8 cellular contexts compared by ENCODE assay signal in the genomic region with DNA sequence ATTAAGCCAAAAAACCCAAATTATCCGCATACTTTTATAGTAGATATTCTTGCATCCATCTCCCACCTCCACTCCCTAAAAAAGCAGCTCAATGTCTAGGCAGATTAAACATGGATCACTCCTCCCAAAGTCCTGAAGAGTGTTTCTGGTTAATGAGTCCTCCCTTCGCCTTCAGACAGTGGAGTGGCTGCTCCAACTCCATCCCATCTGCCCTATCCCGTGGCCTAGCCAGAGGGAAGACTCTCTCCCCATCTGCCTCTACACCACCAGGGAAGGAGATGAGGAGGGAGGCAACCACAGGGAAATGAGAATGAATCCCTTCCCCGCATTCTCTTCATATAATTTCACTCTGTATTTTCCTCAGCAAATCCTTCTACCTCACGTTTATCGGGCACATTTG.
A peak's percentile ranks its signal among the peaks of the same experiment; 100 is the strongest.
DNase-seq lines count a peak whose midpoint lies in the region; ATAC-seq and TF ChIP-seq lines count a peak whose summit lies in the region.

No MANE protein-coding gene starts in this region.

- H3K36me3 ChIP-seq in HCT116 (ENCODE audit: control insufficient read depth in 1 of 2, insufficient read depth in 2 of 2, low read length in 2 of 2) (0 out of 4 replicates have a peak, but pooled peaks cover 0 to 2% of the 10 kb centered on the region in 2 experiments), body of pancreas (replicated peaks in 1 of 2; ENCODE audit: insufficient read depth in 1 of 2, low read depth in 2 of 2) (no peaks in the 10 kb centered on the region), left lung (peaks cover 0 to 14% of the 10 kb centered on the region in 2 donors), testis (ENCODE audit: low read depth, missing control alignments) (no peaks in the 10 kb centered on the region)

- TF ChIP-seq CTCF in HCT116 (IDR thresholded peaks at IDR 0.05 in 2 of 3, conservative IDR thresholded peaks at IDR 0.05 in 1 of 3; ENCODE audit: borderline replicate concordance in 1 of 3, insufficient read depth in 1 of 3, low read depth in 2 of 3, low read length in 2 of 3) (no peak), body of pancreas (IDR thresholded peaks at IDR 0.05) (no peak), left lung (IDR thresholded peaks at IDR 0.05) (no peak), testis (IDR thresholded peaks at IDR 0.05) (no peak)

- no peak for ATAC-seq in HCT116
- no peak for ATAC-seq in body of pancreas
- ATAC-seq in left lung: peak; percentile 5
- no peak for ATAC-seq in GM21423 (IDR thresholded peaks at IDR 0.05; ENCODE audit: unreplicated experiment)
- ATAC-seq in GM18867 (IDR thresholded peaks at IDR 0.05; ENCODE audit: unreplicated experiment): no peak

- DNase-seq in HCT116 (ENCODE audit: low read depth, low spot score): no peak
- DNase-seq in body of pancreas: no peak
- no peak for DNase-seq in left lung
- DNase-seq in testis: no peak
- no peak for DNase-seq in amniotic stem cell (lab: John Stamatoyannopoulos, UW)
- DNase-seq in activated naive CD4-positive, alpha-beta T cell (lab: John Stamatoyannopoulos, UW): no peak

- H3K9ac ChIP-seq in HCT116 (ENCODE audit: low read length): no peak overlapping the region

- no peak overlapping the region for H3K27ac ChIP-seq in HCT116 (ENCODE audit: low read depth, low read length)
- H3K27ac ChIP-seq in body of pancreas: peak overlapping the region in 3 of 4 donors; percentile 96 to 98 (median 97)
- peak overlapping the region; percentile 96 to 98 for H3K27ac ChIP-seq in left lung
- H3K27ac ChIP-seq in testis: peak overlapping the region; percentile 99 to 100

- RAD21 ChIA-PET in HCT116 (lab: Charles Lee; ENCODE audit: low non-redundant PET in 1 of 2, low total read pairs in 2 of 2, uncharacterized antibody in 2 of 2, unreplicated experiment in 2 of 2): no interaction called here

- H3K9me3 ChIP-seq in HCT116 (ENCODE audit: control insufficient read depth in 1 of 2, insufficient read depth in 1 of 2, low read depth in 1 of 2, low read length in 2 of 2): no peaks in the 10 kb centered on the region
- H3K9me3 ChIP-seq in body of pancreas: no peaks in the 10 kb centered on the region
- no peaks in the 10 kb centered on the region for H3K9me3 ChIP-seq in left lung
- no peaks in the 10 kb centered on the region for H3K9me3 ChIP-seq in testis

- CTCF ChIA-PET in HCT116 (lab: Charles Lee): no interaction called here

- POLR2A ChIA-PET in HCT116 (lab: Charles Lee): no interaction called here

- no peaks in the 10 kb centered on the region for H3K27me3 ChIP-seq in HCT116 (ENCODE audit: insufficient read depth, low read length)
- H3K27me3 ChIP-seq in body of pancreas: no peaks in the 10 kb centered on the region
- no peaks in the 10 kb centered on the region for H3K27me3 ChIP-seq in left lung
- H3K27me3 ChIP-seq in testis: no peaks in the 10 kb centered on the region

- no peaks in the 10 kb centered on the region for H3K9me2 ChIP-seq in HCT116 (ENCODE audit: insufficient read depth)

- TF ChIP-seq POLR2A in HCT116 (IDR thresholded peaks at IDR 0.05; ENCODE audit: borderline replicate concordance, extremely low read depth, insufficient read depth, insufficient read length): no peak
- TF ChIP-seq POLR2A in body of pancreas (IDR thresholded peaks at IDR 0.05): no peak
- TF ChIP-seq POLR2A in testis (IDR thresholded peaks at IDR 0.05): no peak

- H4K20me1 ChIP-seq in HCT116 (ENCODE audit: insufficient read depth): no peaks in the 10 kb centered on the region

- no peak overlapping the region for H2AFZ ChIP-seq in HCT116 (ENCODE audit: low read depth, low read length, poor library complexity, severe bottlenecking)

- H3K4me3 ChIP-seq in HCT116 (replicated peaks in 1 of 2; ENCODE audit: low read depth in 1 of 2, low read length in 2 of 2): no peak overlapping the region
- no peak overlapping the region for H3K4me3 ChIP-seq in body of pancreas
- H3K4me3 ChIP-seq in left lung: peak overlapping the region; percentile 63 to 71
- H3K4me3 ChIP-seq in testis: peak overlapping the region; percentile 70 to 84

- H3K4me1 ChIP-seq in HCT116 (ENCODE audit: control insufficient read depth in 1 of 2, insufficient read depth in 2 of 2, low read length in 2 of 2) (peaks cover 17 to 25% of the 10 kb centered on the region in 2 experiments), body of pancreas (peaks cover 77% of the 10 kb centered on the region), left lung (peaks cover 39 to 87% of the 10 kb centered on the region in 2 donors), testis (peaks cover 39% of the 10 kb centered on the region)

- no TSS peak for BruUV-seq in HCT116 (replicated peaks; lab: Mats Ljungman, UMichigan)

- WGBS in body of pancreas, 2 donors: 43 to 52% methylated on average over 6 of the region's 6 CpGs
- 5 to 11% methylated on average over 6 of the region's 6 CpGs for WGBS in testis, 2 donors

- H3K79me2 ChIP-seq in HCT116 (ENCODE audit: insufficient read depth, low read length): peaks cover 9% of the 10 kb centered on the region; the same call in 1 of the 2 replicates

- intact Hi-C loops in HCT116 (cut with micrococcal nuclease) (loop anchor here (5.0 kb wide), 1 partner anchor 281 kb away; no protein-coding TSS in a partner anchor), body of pancreas (cut with DNase I) (no loop called here), left lung (cut with DNase I) (no loop called here), testis (cut with DNase I; ENCODE audit: low total_unique reads) (no loop called here)

- TF ChIP-seq RAD21 in HCT116 (IDR thresholded peaks at IDR 0.05; ENCODE audit: low read depth): no peak

- H3K4me2 ChIP-seq in HCT116 (ENCODE audit: low read length): peak overlapping the region; percentile 81; the same call in 1 of the 2 replicates

TF ChIP-seq in HCT116, 20 proteins besides CTCF, POLR2A, EP300 and RAD21:
- TF ChIP-seq SIN3A (IDR thresholded peaks at IDR 0.05; ENCODE audit: low read depth) (no peak), JUND (IDR thresholded peaks at IDR 0.05) (no peak), ZFX (IDR thresholded peaks at IDR 0.05) (no peak), ELF1 (IDR thresholded peaks at IDR 0.05; ENCODE audit: borderline replicate concordance, low read depth) (no peak), FOSL1 (IDR thresholded peaks at IDR 0.05; ENCODE audit: low read depth) (no peak), EZH2 (IDR thresholded peaks at IDR 0.05) (no peak), ATF3 (IDR thresholded peaks at IDR 0.05) (no peak), POLR2AphosphoS5 (IDR thresholded peaks at IDR 0.05; ENCODE audit: low read depth, low read length) (no peak)
- TF ChIP-seq, protein P1, sequence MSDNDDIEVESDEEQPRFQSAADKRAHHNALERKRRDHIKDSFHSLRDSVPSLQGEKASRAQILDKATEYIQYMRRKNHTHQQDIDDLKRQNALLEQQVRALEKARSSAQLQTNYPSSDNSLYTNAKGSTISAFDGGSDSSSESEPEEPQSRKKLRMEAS (IDR thresholded peaks at IDR 0.05): no peak
TF ChIP-seq in HCT116: peak in this region for 0.

Comparison
In these comparisons a context has a peak if more than half of its experiments do, and no peak if none do; other contexts are left out.
1. H3K4me3 ChIP-seq: peak in left lung (2 of 2) and testis (2 of 2); none in HCT116 (0 of 2) and body of pancreas (0 of 2).